In the genomic region with DNA sequence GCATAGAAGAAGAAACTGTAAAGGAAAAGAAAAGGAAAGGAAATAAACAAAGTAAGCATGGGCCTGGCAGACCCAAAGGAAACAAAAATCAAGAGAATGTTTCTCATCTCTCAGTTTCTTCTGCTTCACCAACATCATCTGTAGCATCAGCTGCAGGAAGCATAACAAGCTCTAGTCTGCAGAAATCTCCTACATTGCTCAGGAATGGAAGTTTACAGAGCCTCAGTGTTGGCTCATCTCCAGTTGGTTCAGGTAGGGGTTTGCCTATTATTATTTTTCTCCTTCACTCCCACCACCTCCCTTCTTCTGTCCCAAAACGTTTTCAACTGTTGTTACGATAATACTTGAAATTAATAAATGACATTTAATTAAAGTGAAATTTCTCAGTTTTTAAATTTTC, we compare ENCODE assay signal across 20 cellular contexts.
"Had no signal": no experiment of that assay in that cellular context is flagged by ENCODE, and none has a peak within 500 bp of the region (broad histone marks: within the 10 kb centered on the region; RNA-seq: fewer than 3 reads in every experiment).

No MANE protein-coding gene starts in this region.

- H3K27ac ChIP-seq: body of pancreas, spleen, testis had no signal

- DNase-seq: activated CD4-positive, alpha-beta T cell treated with anti-CD3 and anti-CD28 coated beads, Interleukin-2, amount 50 U/mL, for 1 hour; activated CD4-positive, CD25-positive, alpha-beta regulatory T cell treated with anti-CD3 and anti-CD28 coated beads, Interleukin-2, amount 50 U/mL, for 72 hours; activated naive CD8-positive, alpha-beta T cell treated with anti-CD3 and anti-CD28 coated beads for 36 hours; amniotic stem cell; body of pancreas; central memory CD4-positive, alpha-beta T cell; cortex of kidney; effector CD8-positive, alpha-beta T cell; left cardiac atrium; midbrain; nephron progenitor cell; occipital lobe; posterior cingulate gyrus; spleen; stimulated activated CD4-positive, alpha-beta T cell treated with anti-CD3 and anti-CD28 coated beads, Interleukin-4, amount 100 ng/mL, for 4 hours; T1000; testis had no signal

- H3K4me3 ChIP-seq: body of pancreas, spleen, testis had no signal

- H3K4me3 Mint-ChIP-seq: activated naive CD8-positive, alpha-beta T cell treated with anti-CD3 and anti-CD28 coated beads for 36 hours; nephron progenitor cell; stimulated activated memory B cell treated with anti-CD40 and anti-IgM and Interleukin-4, amounts not matched to agents 10 μg/mL and 1 μg/mL and 100 μg/mL, for 72 hours; type B pancreatic cell had no signal

- ATAC-seq: body of pancreas; left cardiac atrium; SK-N-SH treated with all-trans-retinoic acid at 6 μM for 48 hours; stimulated activated memory B cell treated with anti-CD40 and anti-IgM and Interleukin-4, amounts not matched to agents 10 μg/mL and 1 μg/mL and 100 μg/mL, for 72 hours had no signal

- H3K9me3 Mint-ChIP-seq: activated naive CD8-positive, alpha-beta T cell treated with anti-CD3 and anti-CD28 coated beads for 36 hours; nephron progenitor cell; stimulated activated memory B cell treated with anti-CD40 and anti-IgM and Interleukin-4, amounts not matched to agents 10 μg/mL and 1 μg/mL and 100 μg/mL, for 72 hours; type B pancreatic cell had no signal

- H3K4me1 ChIP-seq: body of pancreas had no signal

- H3K27ac Mint-ChIP-seq: activated naive CD8-positive, alpha-beta T cell treated with anti-CD3 and anti-CD28 coated beads for 36 hours; nephron progenitor cell; stimulated activated memory B cell treated with anti-CD40 and anti-IgM and Interleukin-4, amounts not matched to agents 10 μg/mL and 1 μg/mL and 100 μg/mL, for 72 hours; type B pancreatic cell had no signal

- H3K9me3 ChIP-seq: body of pancreas, spleen, testis had no signal

- H3K27me3 Mint-ChIP-seq: activated naive CD8-positive, alpha-beta T cell treated with anti-CD3 and anti-CD28 coated beads for 36 hours; stimulated activated memory B cell treated with anti-CD40 and anti-IgM and Interleukin-4, amounts not matched to agents 10 μg/mL and 1 μg/mL and 100 μg/mL, for 72 hours; type B pancreatic cell had no signal

- H3K27me3 ChIP-seq: body of pancreas, spleen, testis had no signal
